8 cellular contexts compared by ENCODE assay signal in genomic region chrX:63560601-63561218, GRCh38.
DNase-seq lines count a peak whose midpoint lies in the region; ATAC-seq lines count a peak whose summit lies in the region.

No MANE protein-coding gene starts in this region.

- peak overlapping the region; percentile 57 for H3K27ac ChIP-seq in CD4-positive, alpha-beta memory T cell (ENCODE audit: low read depth, low read length)
- peak overlapping the region; percentile 87 for H3K27ac ChIP-seq in mesendoderm (ENCODE audit: low read depth, low read length)

- no peak overlapping the region for H2AK5ac ChIP-seq in mesendoderm (ENCODE audit: low read length)

- no peaks in the 10 kb centered on the region for H3K27me3 ChIP-seq in CD4-positive, alpha-beta memory T cell (ENCODE audit: insufficient read depth, low read length)
- H3K27me3 ChIP-seq in endocrine pancreas (ENCODE audit: control insufficient read depth, insufficient read depth, low read length), result no peaks in the 10 kb centered on the region
- H3K27me3 ChIP-seq in mesendoderm (ENCODE audit: insufficient read depth, low read length, poor library complexity), result no peaks in the 10 kb centered on the region

- no peaks in the 10 kb centered on the region for H3K79me2 ChIP-seq in mesendoderm (ENCODE audit: control insufficient read depth, insufficient read depth, low read length)

- no peak overlapping the region for H2BK120ac ChIP-seq in mesendoderm (ENCODE audit: low read depth, low read length)

- peak overlapping the region; percentile 69 to 88 for H3K4me3 ChIP-seq in CD4-positive, alpha-beta memory T cell (ENCODE audit: low read length in 2 of 2)
- H3K4me3 ChIP-seq in endocrine pancreas (ENCODE audit: control insufficient read depth, insufficient read depth, low read length) (peak overlapping the region; percentile 95), mesendoderm (ENCODE audit: low read length) (peak overlapping the region; percentile 84)

- CTCF ChIA-PET in CD4-positive, alpha-beta memory T cell (lab: Charles Lee; ENCODE audit: partially characterized antibody), result no interaction called here

- WGBS in mesendoderm (ENCODE audit: extremely low coverage, insufficient coverage, low lambda C conversion rate), result no CpG with 5 or more reads among the region's 20 CpGs

- peak overlapping the region; percentile 18 for H3K4me2 ChIP-seq in mesendoderm (ENCODE audit: low read length)

- peaks cover 14 to 19% of the 10 kb centered on the region in 2 donors for H3K36me3 Mint-ChIP-seq in CD4-positive, alpha-beta memory T cell

- no peak overlapping the region for H3K4ac ChIP-seq in mesendoderm (ENCODE audit: low read depth, low read length)

- no peaks in the 10 kb centered on the region for H3K36me3 ChIP-seq in CD4-positive, alpha-beta memory T cell (ENCODE audit: insufficient read depth, low read length)
- no peaks in the 10 kb centered on the region for H3K36me3 ChIP-seq in endocrine pancreas (ENCODE audit: control insufficient read depth, insufficient read depth, low read length)
- H3K36me3 ChIP-seq in mesendoderm (ENCODE audit: control insufficient read depth, insufficient read depth, low read length), result no peaks in the 10 kb centered on the region

- H3K4me3 Mint-ChIP-seq in CD4-positive, alpha-beta memory T cell, result peak overlapping the region; percentile 92 to 99 (median 97)

- no peaks in the 10 kb centered on the region for H3K27me3 Mint-ChIP-seq in CD4-positive, alpha-beta memory T cell

- no peaks in the 10 kb centered on the region for H3K79me1 ChIP-seq in mesendoderm (ENCODE audit: low read length)

- H3K56ac ChIP-seq in mesendoderm (ENCODE audit: low read length), result peak overlapping the region; percentile 86

- H3K4me1 Mint-ChIP-seq in CD4-positive, alpha-beta memory T cell, result peaks cover 10 to 35% (median 17%) of the 10 kb centered on the region in 4 donors

- no peak overlapping the region for H4K5ac ChIP-seq in mesendoderm (ENCODE audit: low read length)

- no peak overlapping the region for H3K23ac ChIP-seq in mesendoderm (ENCODE audit: low read length)

- H3K18ac ChIP-seq in mesendoderm (ENCODE audit: low read length), result peak overlapping the region; percentile 14

- peaks cover 0 to 3% (median 2%) of the 10 kb centered on the region in 8 donors for H3K9me3 Mint-ChIP-seq in CD4-positive, alpha-beta memory T cell

- H2BK15ac ChIP-seq in mesendoderm (replicated peaks; ENCODE audit: low read depth), result no peak overlapping the region

- DNase-seq in CD4-positive, alpha-beta memory T cell, result peak; percentile 54 to 71 (median 61)
- DNase-seq in NCI-H82 treated with DMSO at 0.1 percent for 48 hours (lab: John Stamatoyannopoulos, UW; ENCODE audit: unreplicated experiment) (peak; percentile 84), mesendoderm (peak; percentile 95)
- DNase-seq in activated CD8-positive, alpha-beta memory T cell treated with anti-CD3 and anti-CD28 coated beads for 24 hours, result peak; percentile 77
- DNase-seq in stimulated activated CD8-positive, alpha-beta memory T cell treated with anti-CD3 and anti-CD28 coated beads, Interleukin-12 subunit alpha, Interleukin-12 subunit beta, amount 100 ng/mL, for 4 hours (ENCODE audit: low read depth), result peak; percentile 21

- H3K27ac Mint-ChIP-seq in CD4-positive, alpha-beta memory T cell, result peak overlapping the region; percentile 87 to 95 (median 93)

- peaks cover 12% of the 10 kb centered on the region for H3K4me1 ChIP-seq in CD4-positive, alpha-beta memory T cell (ENCODE audit: insufficient read depth, low read length)
- H3K4me1 ChIP-seq in endocrine pancreas (ENCODE audit: control insufficient read depth, insufficient read depth, low read length) (no peaks in the 10 kb centered on the region), mesendoderm (ENCODE audit: control insufficient read depth, low read depth, low read length) (no peaks in the 10 kb centered on the region)

- H4K8ac ChIP-seq in mesendoderm (ENCODE audit: low read depth, low read length), result no peak overlapping the region

- ATAC-seq in GM19438 (IDR thresholded peaks at IDR 0.05; ENCODE audit: low read depth, unreplicated experiment), result peak; percentile 96
- ATAC-seq in HG03571 (IDR thresholded peaks at IDR 0.05; ENCODE audit: unreplicated experiment), result peak; percentile 93

- H2BK5ac ChIP-seq in mesendoderm (ENCODE audit: low read length), result peak overlapping the region; percentile 35

- intact Hi-C loops in CD4-positive, alpha-beta memory T cell (cut with micrococcal nuclease), result loop anchor here (5.0 to 10.0 kb wide), 2 partner anchors 194 to 208 kb away; partner anchors contain the start of gene SPIN4

- H3K9me3 ChIP-seq in CD4-positive, alpha-beta memory T cell (ENCODE audit: control insufficient read depth in 1 of 2, low read length in 2 of 2), result no peaks in the 10 kb centered on the region
- no peaks in the 10 kb centered on the region for H3K9me3 ChIP-seq in endocrine pancreas (ENCODE audit: control insufficient read depth, low read length)

- POLR2A ChIA-PET in CD4-positive, alpha-beta memory T cell (lab: Charles Lee; ENCODE audit: partially characterized antibody), result interaction anchor here (0.9 to 1.4 kb wide), 2 partner anchors 194 to 210 kb away, joined by 3 to 5 read pairs; partner anchors contain the start of gene SPIN4

- H3K9ac ChIP-seq in endocrine pancreas (ENCODE audit: control insufficient read depth, insufficient read depth, low read length), result peak overlapping the region; percentile 27
- peak overlapping the region; percentile 80 for H3K9ac ChIP-seq in mesendoderm (ENCODE audit: low read length)

Comparison
In these comparisons a context has a peak if more than half of its experiments do, and no peak if none do; other contexts are left out.
1. Peak in every context shown above with its lines: DNase-seq, ATAC-seq, H3K4me3 ChIP-seq and H3K27ac ChIP-seq.
2. DNase-seq: peak in every context shown above with its lines; median percentile 95 in mesendoderm; 84 in NCI-H82 treated with DMSO at 0.1 percent for 48 hours; 77 in activated CD8-positive, alpha-beta memory T cell treated with anti-CD3 and anti-CD28 coated beads for 24 hours; 61 in CD4-positive, alpha-beta memory T cell; 21 in stimulated activated CD8-positive, alpha-beta memory T cell treated with anti-CD3 and anti-CD28 coated beads, Interleukin-12 subunit alpha, Interleukin-12 subunit beta, amount 100 ng/mL, for 4 hours.